ENCODE assay signal across 25 cellular contexts in genomic region chr1:30512922-30513265, GRCh38.
"Had no signal": no experiment of that assay in that cellular context is flagged by ENCODE, and none has a peak within 500 bp of the region (broad histone marks: within the 10 kb centered on the region; RNA-seq: fewer than 3 reads in every experiment).

No MANE protein-coding gene starts in this region.

- H3K9ac ChIP-seq: SK-N-SH had no signal

- H3K9me3 ChIP-seq: adrenal gland, ascending aorta, gastroesophageal sphincter, lower lobe of right lung, right lobe of liver, SK-N-SH, suprapubic skin, transverse colon had no signal

- DNase-seq: activated CD4-positive, alpha-beta memory T cell treated with anti-CD3 and anti-CD28 coated beads for 36 hours; activated CD4-positive, alpha-beta T cell treated with anti-CD3 and anti-CD28 coated beads for 4 hours; activated CD4-positive, CD25-positive, alpha-beta regulatory T cell; activated naive CD4-positive, alpha-beta T cell; activated T-cell treated with anti-CD3 and anti-CD28 coated beads, Interleukin-2, amount 50 U/mL, for 1 hour; dorsolateral prefrontal cortex; left cardiac atrium; lower lobe of right lung; nephron progenitor cell; nucleus accumbens; right lobe of liver; SK-N-SH; stimulated activated CD4-positive, alpha-beta T cell treated with anti-CD3 and anti-CD28 coated beads, Interleukin-2, amount 100 ng/mL, for 24 hours; stimulated activated naive CD8-positive, alpha-beta T cell treated with anti-CD3 and anti-CD28 coated beads, Interleukin-15, amount 100 ng/mL, for 72 hours; T-helper 2 cell; transverse colon had no signal

- H3K27ac Mint-ChIP-seq: activated CD4-positive, alpha-beta memory T cell treated with anti-CD3 and anti-CD28 coated beads for 36 hours; activated naive CD8-positive, alpha-beta T cell; nephron progenitor cell; stimulated activated effector memory CD8-positive, alpha-beta T cell treated with anti-CD3 and anti-CD28 coated beads, Interleukin-12 subunit alpha, Interleukin-12 subunit beta, amount 100 ng/mL, for 72 hours; stimulated activated naive CD8-positive, alpha-beta T cell treated with anti-CD3 and anti-CD28 coated beads, Interleukin-15, amount 100 ng/mL, for 72 hours had no signal

- H3K4me1 ChIP-seq: adrenal gland, ascending aorta, gastroesophageal sphincter, lower lobe of right lung, right lobe of liver, suprapubic skin, transverse colon had no signal

- ATAC-seq: gastroesophageal sphincter; left cardiac atrium; lower lobe of right lung; stimulated activated effector memory CD8-positive, alpha-beta T cell treated with anti-CD3 and anti-CD28 coated beads, Interleukin-12 subunit alpha, Interleukin-12 subunit beta, amount 100 ng/mL, for 72 hours; stimulated activated naive CD8-positive, alpha-beta T cell treated with anti-CD3 and anti-CD28 coated beads, Interleukin-15, amount 100 ng/mL, for 72 hours had no signal

- H3K4me1 Mint-ChIP-seq: central memory CD8-positive, alpha-beta T cell; stimulated activated effector memory CD8-positive, alpha-beta T cell treated with anti-CD3 and anti-CD28 coated beads, Interleukin-12 subunit alpha, Interleukin-12 subunit beta, amount 100 ng/mL, for 72 hours; stimulated activated naive CD8-positive, alpha-beta T cell treated with anti-CD3 and anti-CD28 coated beads, Interleukin-15, amount 100 ng/mL, for 72 hours had no signal

- H3K36me3 ChIP-seq: adrenal gland, ascending aorta, brain microvascular endothelial cell, gastroesophageal sphincter, lower lobe of right lung, right lobe of liver, suprapubic skin, transverse colon had no signal

- H3K4me3 Mint-ChIP-seq: activated CD4-positive, alpha-beta memory T cell treated with anti-CD3 and anti-CD28 coated beads for 36 hours; activated naive CD8-positive, alpha-beta T cell; central memory CD8-positive, alpha-beta T cell; nephron progenitor cell; stimulated activated effector memory CD8-positive, alpha-beta T cell treated with anti-CD3 and anti-CD28 coated beads, Interleukin-12 subunit alpha, Interleukin-12 subunit beta, amount 100 ng/mL, for 72 hours; stimulated activated naive CD8-positive, alpha-beta T cell treated with anti-CD3 and anti-CD28 coated beads, Interleukin-15, amount 100 ng/mL, for 72 hours had no signal

- H3K27ac ChIP-seq: adrenal gland, ascending aorta, brain microvascular endothelial cell, dorsolateral prefrontal cortex, gastroesophageal sphincter, lower lobe of right lung, right lobe of liver, suprapubic skin, transverse colon had no signal

- H3K9me3 Mint-ChIP-seq: activated CD4-positive, alpha-beta memory T cell treated with anti-CD3 and anti-CD28 coated beads for 36 hours; central memory CD8-positive, alpha-beta T cell; stimulated activated effector memory CD8-positive, alpha-beta T cell treated with anti-CD3 and anti-CD28 coated beads, Interleukin-12 subunit alpha, Interleukin-12 subunit beta, amount 100 ng/mL, for 72 hours had no signal

- H3K36me3 Mint-ChIP-seq: activated CD4-positive, alpha-beta memory T cell treated with anti-CD3 and anti-CD28 coated beads for 36 hours; activated naive CD8-positive, alpha-beta T cell; stimulated activated effector memory CD8-positive, alpha-beta T cell treated with anti-CD3 and anti-CD28 coated beads, Interleukin-12 subunit alpha, Interleukin-12 subunit beta, amount 100 ng/mL, for 72 hours had no signal

- H3K4me3 ChIP-seq: adrenal gland, ascending aorta, dorsolateral prefrontal cortex, gastroesophageal sphincter, lower lobe of right lung, right lobe of liver, skin epidermis, suprapubic skin, transverse colon had no signal

- H3K4me2 ChIP-seq: SK-N-SH had no signal

- H3K27me3 ChIP-seq: adrenal gland, ascending aorta, brain microvascular endothelial cell, right lobe of liver, transverse colon had no signal
